Comparison of ENCODE assay signal across 9 cellular contexts in the genomic region with DNA sequence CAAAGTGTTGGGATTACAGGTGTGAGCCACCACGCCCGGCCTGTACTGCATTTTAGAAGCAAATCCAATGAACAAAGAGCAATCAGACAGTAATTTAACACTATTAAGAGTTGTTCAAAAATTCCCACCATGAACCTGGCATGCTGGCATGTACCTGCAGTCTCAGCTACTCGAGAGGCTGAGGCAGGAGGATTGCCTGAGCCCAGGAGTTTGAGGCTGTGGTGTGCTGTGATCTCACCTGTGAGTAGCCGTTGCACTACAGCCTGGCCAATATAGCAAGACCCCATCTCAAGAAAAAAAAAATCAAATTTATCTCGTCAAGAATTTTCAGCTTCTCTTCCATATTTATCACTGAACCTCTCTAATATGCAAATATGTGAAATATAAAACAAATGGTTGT.
"Had no signal": no experiment of that assay in that cellular context is flagged by ENCODE, and none has a peak within 500 bp of the region (broad histone marks: within the 10 kb centered on the region; RNA-seq: fewer than 3 reads in every experiment).

No MANE protein-coding gene starts in this region.

- ATAC-seq: GM23338, HCT116 had no signal

- H3K27ac ChIP-seq: HL-60, KMS-11 had no signal

- H3K4me1 Mint-ChIP-seq: GM23338 had no signal

- H3K27ac Mint-ChIP-seq: GM23338 had no signal

- H3K4me3 ChIP-seq: GM23338, HAP-1 had no signal

- H3K9me3 Mint-ChIP-seq: GM23338 had no signal

- H2AFZ ChIP-seq: GM23338 had no signal

- H3K36me3 ChIP-seq: HAP-1 had no signal

- DNase-seq: H7, IMR-90, Karpas-422, KBM-7 had no signal

- H3K9ac ChIP-seq: KMS-11 had no signal

- H3K4me3 Mint-ChIP-seq: GM23338 had no signal

- H3K9me3 ChIP-seq: HAP-1 had no signal

- H3K4me2 ChIP-seq: GM23338, KMS-11 had no signal

- H3K4me1 ChIP-seq: HAP-1 had no signal
